8 cellular contexts compared by ENCODE assay signal in the genomic region with DNA sequence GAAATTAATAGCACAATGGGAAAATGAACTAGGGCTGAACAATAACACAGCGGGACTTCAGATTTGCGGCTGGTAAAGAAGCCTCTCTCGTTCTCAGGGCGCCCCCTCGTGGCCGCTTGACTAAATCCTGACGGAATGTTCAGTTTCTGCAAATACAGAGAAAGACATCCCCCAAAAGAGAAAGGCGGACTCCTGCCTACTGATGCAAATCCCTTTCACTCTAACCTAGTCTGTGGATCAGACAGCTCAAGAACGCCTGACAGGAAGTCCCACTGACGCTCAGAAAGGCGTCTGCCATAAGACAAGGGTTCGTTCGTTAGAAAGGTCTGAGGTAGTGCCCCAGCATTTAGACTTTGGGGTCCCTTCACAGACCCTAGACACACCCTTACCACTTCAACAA. TPM values are rescaled to one million over a fixed set of nuclear protein-coding genes. Genes with fewer than 3 reads are reported as not detected.
DNase-seq lines count a peak whose midpoint lies in the region; ATAC-seq and TF ChIP-seq lines count a peak whose summit lies in the region.

No MANE protein-coding gene starts in this region.

- H3K4me3 Mint-ChIP-seq in activated CD8-positive, alpha-beta T cell treated with anti-CD3 and anti-CD28 coated beads, Interleukin-2, amount 10 ng/mL, durations not matched to agents 7 days and 5 days, result no peak overlapping the region
- H3K4me3 Mint-ChIP-seq in effector memory CD8-positive, alpha-beta T cell, result peak overlapping the region in 1 of 2 donors; percentile 21
- no peak overlapping the region for H3K4me3 Mint-ChIP-seq in memory B cell

- CTCF ChIA-PET in activated CD8-positive, alpha-beta T cell treated with anti-CD3 and anti-CD28 coated beads, Interleukin-2, amount 10 ng/mL, durations not matched to agents 7 days and 5 days (lab: Charles Lee), result interaction anchor here (0.7 to 4.2 kb wide), 19 partner anchors 10 to 717 kb away, joined by 3 to 50 read pairs (median 4); no protein-coding TSS in a partner anchor

- H3K36me3 ChIP-seq in BLaER1 treated with 17β-estradiol and CSF1 and Interleukin-3, amounts not matched to agents 10 nM and 100 nM, result no peaks in the 10 kb centered on the region

- TF ChIP-seq CTCF in HFF-Myc (IDR thresholded peaks at IDR 0.05; ENCODE audit: low read depth, low read length, missing control alignments), result peak; percentile 71

- peak; percentile 45 for ATAC-seq in activated CD8-positive, alpha-beta T cell treated with anti-CD3 and anti-CD28 coated beads, Interleukin-2, amount 10 ng/mL, durations not matched to agents 7 days and 5 days
- peak; percentile 38 for ATAC-seq in effector memory CD8-positive, alpha-beta T cell (replicated peaks)
- peak; percentile 52 for ATAC-seq in memory B cell (ENCODE audit: low read depth)
- ATAC-seq in HG03565 (IDR thresholded peaks at IDR 0.05; ENCODE audit: unreplicated experiment), result no peak

- no peak for DNase-seq in HFF-Myc (ENCODE audit: extremely low read depth, low read depth)
- DNase-seq in NCI-H748 treated with DMSO at 0.1 percent for 48 hours (lab: John Stamatoyannopoulos, UW), result peak; percentile 83
- DNase-seq in activated CD8-positive, alpha-beta T cell treated with anti-CD3 and anti-CD28 coated beads, Interleukin-2, amount 10 ng/mL, durations not matched to agents 7 days and 5 days, result peak; percentile 80
- DNase-seq in effector memory CD8-positive, alpha-beta T cell, result peak; percentile 64 to 75 (median 72)
- peak; percentile 65 to 71 for DNase-seq in memory B cell (ENCODE audit: low spot score in 2 of 2)
- DNase-seq in stimulated activated CD4-positive, alpha-beta T cell treated with anti-CD3 and anti-CD28 coated beads, TNF-alpha, amount 100 ng/mL, for 4 hours (ENCODE audit: low read depth in 3 of 3), result peak; percentile 39 to 67 (median 52)

- no peaks in the 10 kb centered on the region for H3K4me1 Mint-ChIP-seq in activated CD8-positive, alpha-beta T cell treated with anti-CD3 and anti-CD28 coated beads, Interleukin-2, amount 10 ng/mL, durations not matched to agents 7 days and 5 days (ENCODE audit: low read depth)
- H3K4me1 Mint-ChIP-seq in effector memory CD8-positive, alpha-beta T cell (ENCODE audit: low read depth in 2 of 2), result peaks cover 12 to 24% of the 10 kb centered on the region in 2 donors
- H3K4me1 Mint-ChIP-seq in memory B cell, result peaks cover 9% of the 10 kb centered on the region

- H3K27me3 Mint-ChIP-seq in activated CD8-positive, alpha-beta T cell treated with anti-CD3 and anti-CD28 coated beads, Interleukin-2, amount 10 ng/mL, durations not matched to agents 7 days and 5 days (ENCODE audit: low read depth), result peaks cover 56% of the 10 kb centered on the region
- peaks cover 55 to 88% of the 10 kb centered on the region in 2 donors for H3K27me3 Mint-ChIP-seq in effector memory CD8-positive, alpha-beta T cell
- H3K27me3 Mint-ChIP-seq in memory B cell, result peaks cover 36% of the 10 kb centered on the region

- H3K36me3 Mint-ChIP-seq in activated CD8-positive, alpha-beta T cell treated with anti-CD3 and anti-CD28 coated beads, Interleukin-2, amount 10 ng/mL, durations not matched to agents 7 days and 5 days (ENCODE audit: low read depth), result no peaks in the 10 kb centered on the region
- no peaks in the 10 kb centered on the region for H3K36me3 Mint-ChIP-seq in effector memory CD8-positive, alpha-beta T cell (ENCODE audit: insufficient read depth)
- no peaks in the 10 kb centered on the region for H3K36me3 Mint-ChIP-seq in memory B cell

- H3K27ac ChIP-seq in BLaER1 treated with 17β-estradiol and CSF1 and Interleukin-3, amounts not matched to agents 10 nM and 100 nM, result no peak overlapping the region

- peaks cover 29 to 54% (median 40%) of the 10 kb centered on the region in 10 experiments for H3K4me1 ChIP-seq in BLaER1 treated with 17β-estradiol and CSF1 and Interleukin-3, amounts not matched to agents 10 nM and 100 nM

- no peak overlapping the region for H3K27ac Mint-ChIP-seq in activated CD8-positive, alpha-beta T cell treated with anti-CD3 and anti-CD28 coated beads, Interleukin-2, amount 10 ng/mL, durations not matched to agents 7 days and 5 days
- H3K27ac Mint-ChIP-seq in effector memory CD8-positive, alpha-beta T cell, result peak overlapping the region in 1 of 2 donors; percentile 49
- H3K27ac Mint-ChIP-seq in memory B cell, result no peak overlapping the region

- no peak overlapping the region for H3K4me3 ChIP-seq in BLaER1 treated with 17β-estradiol and CSF1 and Interleukin-3, amounts not matched to agents 10 nM and 100 nM
- H3K4me3 ChIP-seq in HFF-Myc (replicated peaks; ENCODE audit: low read depth, low read length), result peak overlapping the region; percentile 53

- peaks cover 0 to 11% (median 0%) of the 10 kb centered on the region in 11 experiments; a peak in 1 of 22 replicates for H4K20me1 ChIP-seq in BLaER1 treated with 17β-estradiol and CSF1 and Interleukin-3, amounts not matched to agents 10 nM and 100 nM

- H3K9me3 ChIP-seq in BLaER1 treated with 17β-estradiol and CSF1 and Interleukin-3, amounts not matched to agents 10 nM and 100 nM (replicated peaks in 1 of 11), result no peaks in the 10 kb centered on the region

- H3K4me2 ChIP-seq in BLaER1 treated with 17β-estradiol and CSF1 and Interleukin-3, amounts not matched to agents 10 nM and 100 nM, result peak overlapping the region; percentile 42 to 71 (median 66); a peak in 21 of 22 replicates

- H3K9me3 Mint-ChIP-seq in activated CD8-positive, alpha-beta T cell treated with anti-CD3 and anti-CD28 coated beads, Interleukin-2, amount 10 ng/mL, durations not matched to agents 7 days and 5 days (ENCODE audit: insufficient read depth), result no peaks in the 10 kb centered on the region
- H3K9me3 Mint-ChIP-seq in effector memory CD8-positive, alpha-beta T cell, result no peaks in the 10 kb centered on the region
- no peaks in the 10 kb centered on the region for H3K9me3 Mint-ChIP-seq in memory B cell

- peak overlapping the region in 3 of 11 experiments; percentile 21 to 31 (median 25); a peak in 3 of 22 replicates for H3K9ac ChIP-seq in BLaER1 treated with 17β-estradiol and CSF1 and Interleukin-3, amounts not matched to agents 10 nM and 100 nM

- peaks cover 18 to 52% (median 30%) of the 10 kb centered on the region in 11 experiments for H3K27me3 ChIP-seq in BLaER1 treated with 17β-estradiol and CSF1 and Interleukin-3, amounts not matched to agents 10 nM and 100 nM

- POLR2A ChIA-PET in activated CD8-positive, alpha-beta T cell treated with anti-CD3 and anti-CD28 coated beads, Interleukin-2, amount 10 ng/mL, durations not matched to agents 7 days and 5 days (lab: Charles Lee), result no interaction called here

RNA-seq across cellular contexts. Expression of a gene that starts 2.5 kb away (rescaled TPM):
- not detected for total RNA-seq in activated CD8-positive, alpha-beta T cell treated with anti-CD3 and anti-CD28 coated beads, Interleukin-2, amount 10 ng/mL, durations not matched to agents 7 days and 5 days
